1 cellular context compared by ENCODE assay signal in the genomic region with DNA sequence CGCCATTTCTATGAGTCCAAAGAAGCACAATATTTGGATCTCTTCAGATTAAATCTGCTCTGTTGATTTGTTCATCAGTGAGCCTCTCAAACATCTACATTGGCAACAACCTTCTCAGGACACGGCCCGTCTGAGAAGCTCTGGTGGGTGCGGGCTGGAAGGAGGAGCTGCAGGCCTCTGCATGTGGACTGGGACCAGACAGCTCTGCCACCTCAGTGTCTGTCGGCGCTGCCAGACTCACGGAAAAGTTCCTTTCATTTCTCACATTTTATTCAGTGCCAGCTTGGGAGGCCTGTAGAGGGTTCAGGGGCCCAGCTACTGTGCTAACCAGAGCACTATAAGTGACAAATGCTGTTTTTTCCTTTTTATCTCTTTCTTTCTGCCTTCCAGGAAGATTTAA.
TF ChIP-seq lines count a peak whose summit lies in the region.

No MANE protein-coding gene starts in this region.

TF ChIP-seq in HepG2, 621 proteins besides CTCF, POLR2A, EP300 and RAD21:
- no peak for TF ChIP-seq KMT2B (CRISPR knock-in tag; IDR thresholded peaks at IDR 0.05)
- no peak for TF ChIP-seq ZFX (CRISPR knock-in tag; IDR thresholded peaks at IDR 0.05; ENCODE audit: low read depth)
- no peak for TF ChIP-seq USF2 (IDR thresholded peaks at IDR 0.05; ENCODE audit: low read depth, low read length)
- TF ChIP-seq USF2 (CRISPR knock-in tag; IDR thresholded peaks at IDR 0.05; ENCODE audit: borderline replicate concordance): no peak
- no peak for TF ChIP-seq TBX3 (IDR thresholded peaks at IDR 0.05; ENCODE audit: borderline replicate concordance)
- TF ChIP-seq ZFYVE20 (CRISPR knock-in tag; IDR thresholded peaks at IDR 0.05; ENCODE audit: borderline replicate concordance, low read depth): no peak
- TF ChIP-seq ZNF547 (CRISPR knock-in tag; IDR thresholded peaks at IDR 0.05): no peak
- TF ChIP-seq BRCA1 (CRISPR knock-in tag; IDR thresholded peaks at IDR 0.05): no peak
- TF ChIP-seq ZNF691 (CRISPR knock-in tag; IDR thresholded peaks at IDR 0.05; ENCODE audit: borderline replicate concordance, low read depth): no peak
- no peak for TF ChIP-seq ZNF614 (CRISPR knock-in tag; IDR thresholded peaks at IDR 0.05; ENCODE audit: borderline replicate concordance)
- no peak for TF ChIP-seq ZNF383 (CRISPR knock-in tag; IDR thresholded peaks at IDR 0.05; ENCODE audit: borderline replicate concordance)
- no peak for TF ChIP-seq RARA (CRISPR knock-in tag; IDR thresholded peaks at IDR 0.05)
- no peak for TF ChIP-seq ATM (IDR thresholded peaks at IDR 0.05; ENCODE audit: borderline replicate concordance)
- no peak for TF ChIP-seq TSC22D2 (CRISPR knock-in tag; IDR thresholded peaks at IDR 0.05; ENCODE audit: borderline replicate concordance)
- TF ChIP-seq JARID2 (CRISPR knock-in tag; IDR thresholded peaks at IDR 0.05; ENCODE audit: insufficient replicate concordance): no peak
- TF ChIP-seq NRL (CRISPR knock-in tag; IDR thresholded peaks at IDR 0.05; ENCODE audit: borderline replicate concordance): no peak
- no peak for TF ChIP-seq RCOR2 (CRISPR knock-in tag; IDR thresholded peaks at IDR 0.05)
- no peak for TF ChIP-seq POGZ (CRISPR knock-in tag; IDR thresholded peaks at IDR 0.05)
- TF ChIP-seq, protein P1, sequence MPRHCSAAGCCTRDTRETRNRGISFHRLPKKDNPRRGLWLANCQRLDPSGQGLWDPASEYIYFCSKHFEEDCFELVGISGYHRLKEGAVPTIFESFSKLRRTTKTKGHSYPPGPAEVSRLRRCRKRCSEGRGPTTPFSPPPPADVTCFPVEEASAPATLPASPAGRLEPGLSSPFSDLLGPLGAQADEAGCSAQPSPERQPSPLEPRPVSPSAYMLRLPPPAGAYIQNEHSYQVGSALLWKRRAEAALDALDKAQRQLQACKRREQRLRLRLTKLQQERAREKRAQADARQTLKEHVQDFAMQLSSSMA (CRISPR knock-in tag; IDR thresholded peaks at IDR 0.05): no peak
- TF ChIP-seq TP53 (CRISPR knock-in tag; conservative IDR thresholded peaks at IDR 0.05): no peak
TF ChIP-seq in HepG2: peak in this region for 0.
